11 cellular contexts compared by ENCODE assay signal in the genomic region with DNA sequence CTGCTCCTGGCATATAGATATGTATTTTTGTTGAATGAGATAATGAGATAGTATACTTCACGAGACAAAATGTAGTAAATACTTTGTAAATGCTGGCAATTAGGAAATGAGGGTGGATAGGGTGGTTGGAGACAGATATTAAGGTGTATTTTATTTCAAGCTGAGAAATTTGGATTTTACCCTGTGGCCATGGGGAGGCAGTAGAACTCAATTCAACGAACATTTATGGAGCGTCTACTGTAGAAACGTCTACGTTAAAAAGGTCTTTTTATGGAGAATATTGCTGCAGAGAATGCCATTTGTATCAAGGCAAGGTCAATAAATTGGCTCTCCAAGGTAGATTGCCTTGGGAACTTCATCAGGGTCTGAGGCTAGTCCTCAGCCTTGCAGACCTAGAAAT. TPM values are rescaled to one million over a fixed set of nuclear protein-coding genes. Genes with fewer than 3 reads are reported as not detected.
DNase-seq lines count a peak whose midpoint lies in the region; ATAC-seq and TF ChIP-seq lines count a peak whose summit lies in the region.
"Had no signal": no experiment of that assay in that cellular context is flagged by ENCODE, and none has a peak within 500 bp of the region (broad histone marks: within the 10 kb centered on the region; RNA-seq: fewer than 3 reads in every experiment).

No MANE protein-coding gene starts in this region.

- DNase-seq in LNCaP clone FGC (ENCODE audit: low read depth) (no peak), cerebellum (ENCODE audit: low spot score) (peak; percentile 29), A172 (ENCODE audit: low spot score) (no peak)
- no peak for DNase-seq in activated effector memory CD4-positive, alpha-beta T cell treated with Interleukin-2 at 50 U/mL for 16 hours
- no peak for DNase-seq in activated CD4-positive, alpha-beta T cell treated with anti-CD3 and anti-CD28 coated beads for 1 hour
- DNase-seq: central memory CD4-positive, alpha-beta T cell; gastrocnemius medialis; mesenchymal stem cell had no signal

- H3F3A ChIP-seq in DOHH2 (ENCODE audit: control insufficient read depth, insufficient read depth): no peaks in the 10 kb centered on the region

- no peaks in the 10 kb centered on the region for H3K9me2 ChIP-seq in DOHH2 (replicated peaks; ENCODE audit: control insufficient read depth, low read length)

- no peaks in the 10 kb centered on the region for H3K36me3 Mint-ChIP-seq in nephron (ENCODE audit: low read depth)

- H3K4me2 ChIP-seq in DOHH2 (ENCODE audit: low read length): no peak overlapping the region

- peaks cover 14% of the 10 kb centered on the region for H3K27me3 Mint-ChIP-seq in nephron (ENCODE audit: low read depth)

- no peak overlapping the region for H3K27ac Mint-ChIP-seq in nephron

- no peaks in the 10 kb centered on the region for H3K27me3 ChIP-seq in DOHH2 (ENCODE audit: control insufficient read depth, low read length)
- H3K27me3 ChIP-seq: gastrocnemius medialis had no signal

- no peak overlapping the region for H3K4me3 Mint-ChIP-seq in nephron

- peak; percentile 59 for TF ChIP-seq CTCF in DOHH2 (IDR thresholded peaks at IDR 0.05; ENCODE audit: low read depth, low read length, poor library complexity, severe bottlenecking)
- TF ChIP-seq CTCF in LNCaP clone FGC (IDR thresholded peaks at IDR 0.05; ENCODE audit: control insufficient read depth, extremely low read depth, insufficient read depth): 0 out of 2 replicates have a peak, but pooled peaks have one; percentile 26
- peak in 2 of 3 experiments; percentile 19 to 40 for TF ChIP-seq CTCF in nephron (IDR thresholded peaks at IDR 0.05; ENCODE audit: unreplicated experiment in 3 of 3)

- no peak overlapping the region for H3K27ac ChIP-seq in DOHH2 (ENCODE audit: low read depth, low read length)
- H3K27ac ChIP-seq: gastrocnemius medialis had no signal

- H3K4me3 ChIP-seq in DOHH2 (ENCODE audit: low read length) (no peak overlapping the region), LNCaP clone FGC (ENCODE audit: low read depth, low read length) (no peak overlapping the region)
- H3K4me3 ChIP-seq: gastrocnemius medialis had no signal

- H3K4me1 Mint-ChIP-seq in nephron: peaks cover 6% of the 10 kb centered on the region

- no peaks in the 10 kb centered on the region for H3K4me1 ChIP-seq in DOHH2 (ENCODE audit: control insufficient read depth, low read length)

- peaks cover 5% of the 10 kb centered on the region for H3K9me3 Mint-ChIP-seq in nephron

- H3K9me3 ChIP-seq in DOHH2 (ENCODE audit: control insufficient read depth, insufficient read depth, low read length): no peaks in the 10 kb centered on the region
- H3K9me3 ChIP-seq: gastrocnemius medialis had no signal

- H3K79me2 ChIP-seq in DOHH2 (ENCODE audit: control insufficient read depth, low read length): no peaks in the 10 kb centered on the region

- no peaks in the 10 kb centered on the region for H4K20me1 ChIP-seq in DOHH2 (ENCODE audit: control insufficient read depth, insufficient read depth, low read depth, low read length)

- H3K36me3 ChIP-seq in DOHH2 (ENCODE audit: control insufficient read depth, low read length): no peaks in the 10 kb centered on the region
- H3K36me3 ChIP-seq: gastrocnemius medialis had no signal

- no peak for ATAC-seq in HG03378 (IDR thresholded peaks at IDR 0.05; ENCODE audit: unreplicated experiment)
- ATAC-seq: gastrocnemius medialis had no signal

RNA-seq across cellular contexts. Expression of a gene that starts 21.5 kb away (rescaled TPM):
- 84.7 TPM for total RNA-seq in cerebellum
- total RNA-seq in A172 (2014; rRNA removed; shearing (Covaris generic)): 4.6 and 15.3 TPM in 2 replicates

RNA-seq across cellular contexts. Expression of a gene that starts 32.6 kb away (rescaled TPM):
- total RNA-seq in cerebellum: 30.0 TPM
- 5.0 and 5.5 TPM in 2 replicates for total RNA-seq in A172 (2014; rRNA removed; shearing (Covaris generic))
